19 cellular contexts compared by ENCODE assay signal in genomic region chr1:196423612-196424011, GRCh38.
DNase-seq lines count a peak whose midpoint lies in the region; ATAC-seq, FAIRE-seq and TF ChIP-seq lines count a peak whose summit lies in the region.
"Had no signal": no experiment of that assay in that cellular context is flagged by ENCODE, and none has a peak within 500 bp of the region (broad histone marks: within the 10 kb centered on the region; RNA-seq: fewer than 3 reads in every experiment).

No MANE protein-coding gene starts in this region.

- CTCF ChIA-PET in HepG2 (lab: Yijun Ruan, JAX; ENCODE audit: low intra/inter-chr PET ratio, low total read pairs) = no interaction called here

- no peaks in the 10 kb centered on the region for H3K27me3 ChIP-seq in liver (ENCODE audit: control insufficient read depth in 4 of 4, insufficient read depth in 4 of 4, low read length in 3 of 4)
- H3K27me3 ChIP-seq in HepG2 (ENCODE audit: control insufficient read depth in 1 of 2, insufficient read depth in 2 of 2, low read length in 2 of 2) = no peaks in the 10 kb centered on the region
- H3K27me3 ChIP-seq in Peyer's patch = no peaks in the 10 kb centered on the region

- TF ChIP-seq EP300 in HepG2 (IDR thresholded peaks at IDR 0.05; ENCODE audit: low read depth in 2 of 2, low read length in 2 of 2) = no peak
- TF ChIP-seq EP300 in HepG2 (CRISPR knock-in tag; IDR thresholded peaks at IDR 0.05; ENCODE audit: borderline replicate concordance) = no peak

- in situ Hi-C loops in HepG2 (cut with HindIII; ENCODE audit: extremely low pct_ligation_motif_present, low pct_unique_long_range_greater_than_20kb) = no loop called here

- H3K4me3 ChIP-seq in liver (ENCODE audit: low read depth in 1 of 3, low read length in 3 of 3) = no peak overlapping the region
- no peak overlapping the region for H3K4me3 ChIP-seq in HepG2 (replicated peaks in 1 of 3; ENCODE audit: insufficient read depth in 1 of 3, low read depth in 2 of 3, low read length in 3 of 3)
- H3K4me3 ChIP-seq in Peyer's patch = no peak overlapping the region

- intact Hi-C loops in HepG2 (cut with micrococcal nuclease; ENCODE audit: unreplicated experiment) (no loop called here), natural killer cell (cut with micrococcal nuclease) (no loop called here)

- no peak for ATAC-seq in HepG2
- ATAC-seq in natural killer cell = no peak
- ATAC-seq: PC-3 had no signal

- H3K4me1 Mint-ChIP-seq in osteocyte (ENCODE audit: unreplicated experiment) (peaks cover 36% of the 10 kb centered on the region), natural killer cell (no peaks in the 10 kb centered on the region)
- H3K4me1 Mint-ChIP-seq: CD14-positive monocyte had no signal

- no TSS peak for BruUV-seq in HepG2 (replicated peaks; lab: Mats Ljungman, UMichigan)

- H3K36me3 Mint-ChIP-seq in osteocyte (ENCODE audit: unreplicated experiment) = peaks cover 32% of the 10 kb centered on the region
- no peaks in the 10 kb centered on the region for H3K36me3 Mint-ChIP-seq in natural killer cell
- H3K36me3 Mint-ChIP-seq: CD14-positive monocyte had no signal

- H3K9ac ChIP-seq in liver (ENCODE audit: low read depth in 1 of 2, low read length in 2 of 2) (no peak overlapping the region), HepG2 (ENCODE audit: insufficient read depth, low read depth, low read length) (no peak overlapping the region)

- POLR2A ChIA-PET in HepG2 (lab: Yijun Ruan, JAX) = no interaction called here

- H3K4me3 Mint-ChIP-seq in osteocyte (ENCODE audit: unreplicated experiment) (no peak overlapping the region), natural killer cell (no peak overlapping the region)
- H3K4me3 Mint-ChIP-seq: CD14-positive monocyte, H9 had no signal

- H3K36me3 ChIP-seq in liver (ENCODE audit: control insufficient read depth in 4 of 4, insufficient read depth in 3 of 4, low read depth in 1 of 4, low read length in 3 of 4) (peaks cover 0 to 2% (median 1%) of the 10 kb centered on the region in 4 donors), HepG2 (replicated peaks in 1 of 2; ENCODE audit: control insufficient read depth in 1 of 2, insufficient read depth in 2 of 2, low read length in 2 of 2) (no peaks in the 10 kb centered on the region), Peyer's patch (no peaks in the 10 kb centered on the region)

- H3K27ac Mint-ChIP-seq in osteocyte (ENCODE audit: unreplicated experiment) (peak overlapping the region; percentile 73), natural killer cell (no peak overlapping the region)
- H3K27ac Mint-ChIP-seq: CD14-positive monocyte, H9 had no signal

- DNase-seq in HepG2 (ENCODE audit: low spot score) = no peak
- peak; percentile 71 for DNase-seq in fibroblast of gingiva (ENCODE audit: low read depth)
- no peak for DNase-seq in osteocyte (ENCODE audit: extremely low spot score, unreplicated experiment)
- DNase-seq in Peyer's patch = no peak
- no peak for DNase-seq in NCI-H2196 treated with DMSO at 0.1 percent for 48 hours (lab: John Stamatoyannopoulos, UW; ENCODE audit: unreplicated experiment)
- no peak for DNase-seq in natural killer cell
- no peak for DNase-seq in NCI-H510A treated with DMSO at 0.1 percent for 48 hours (lab: John Stamatoyannopoulos, UW)
- DNase-seq: COR-L47, DMS79, H9, MV-4-11, NCI-H1417 treated with DMSO at 0.1 percent for 48 hours, NCI-H2081, NCI-H526 treated with DMSO at 0.1 percent for 48 hours, PC-3 had no signal

- H4K20me1 ChIP-seq in HepG2 (ENCODE audit: insufficient read depth, low read length) = no peaks in the 10 kb centered on the region

- H3K4me1 ChIP-seq in liver (ENCODE audit: control insufficient read depth in 4 of 4, insufficient read depth in 4 of 4, low read length in 3 of 4) (peaks cover 0 to 4% (median 0%) of the 10 kb centered on the region in 4 donors), HepG2 (ENCODE audit: insufficient read depth, low read length) (no peaks in the 10 kb centered on the region), Peyer's patch (no peaks in the 10 kb centered on the region)

- H3K79me2 ChIP-seq in HepG2 (ENCODE audit: insufficient read depth, low read length) = no peaks in the 10 kb centered on the region

- TF ChIP-seq CTCF in liver (IDR thresholded peaks at IDR 0.05; ENCODE audit: low read depth, low read length, missing input control) (no peak), HepG2 (CRISPR knock-in tag; IDR thresholded peaks at IDR 0.05) (no peak), osteocyte (IDR thresholded peaks at IDR 0.05) (no peak), Peyer's patch (IDR thresholded peaks at IDR 0.05) (no peak), natural killer cell (IDR thresholded peaks at IDR 0.05) (no peak)

- H3K27me3 Mint-ChIP-seq in osteocyte (ENCODE audit: unreplicated experiment) (no peaks in the 10 kb centered on the region), natural killer cell (ENCODE audit: low read depth in 2 of 2) (no peaks in the 10 kb centered on the region)

- FAIRE-seq in HepG2 (lab: Jason Lieb, UNC) = no peak
- FAIRE-seq: GM12891, GM19239 had no signal

- H3K9me3 ChIP-seq in liver (ENCODE audit: control insufficient read depth in 4 of 4, low read length in 3 of 4) (no peaks in the 10 kb centered on the region), HepG2 (ENCODE audit: low read length) (no peaks in the 10 kb centered on the region), Peyer's patch (no peaks in the 10 kb centered on the region)

- no peak overlapping the region for H3K27ac ChIP-seq in liver (ENCODE audit: low read depth in 1 of 2, low read length in 2 of 2)
- no peak overlapping the region for H3K27ac ChIP-seq in HepG2 (ENCODE audit: extremely low read length, insufficient read depth, low read length)
- peak overlapping the region in 1 of 4 donors; percentile 25 for H3K27ac ChIP-seq in Peyer's patch

- H2AFZ ChIP-seq in HepG2 (ENCODE audit: low read length) = no peak overlapping the region

- H3K4me2 ChIP-seq in HepG2 (ENCODE audit: low read depth, low read length) = no peak overlapping the region

- TF ChIP-seq POLR2A in HepG2 (IDR thresholded peaks at IDR 0.05; ENCODE audit: insufficient read depth in 1 of 2, low read depth in 2 of 2, low read length in 2 of 2) (no peak), Peyer's patch (IDR thresholded peaks at IDR 0.05) (no peak)

- TF ChIP-seq RAD21 in liver (IDR thresholded peaks at IDR 0.05) (no peak), HepG2 (CRISPR knock-in tag; IDR thresholded peaks at IDR 0.05) (no peak)

- peaks cover 10% of the 10 kb centered on the region for H3K9me3 Mint-ChIP-seq in osteocyte (ENCODE audit: unreplicated experiment)
- peaks cover 7 to 11% of the 10 kb centered on the region in 2 donors for H3K9me3 Mint-ChIP-seq in natural killer cell
- H3K9me3 Mint-ChIP-seq: H9 had no signal

TF ChIP-seq in liver, 16 proteins besides CTCF, POLR2A, EP300 and RAD21 (continues in another document):
- peak; percentile 22 for TF ChIP-seq YY1 (IDR thresholded peaks at IDR 0.05)
- TF ChIP-seq ZBTB33 (IDR thresholded peaks at IDR 0.05) = no peak

TF ChIP-seq in HepG2, 621 proteins besides CTCF, POLR2A, EP300 and RAD21:
- TF ChIP-seq ZNF274 (CRISPR knock-in tag; IDR thresholded peaks at IDR 0.05) (no peak), TCF7 (IDR thresholded peaks at IDR 0.05; ENCODE audit: low read depth) (no peak), SYNCRIP (IDR thresholded peaks at IDR 0.05; ENCODE audit: insufficient read depth, low read depth, low read length) (no peak), EEA1 (CRISPR knock-in tag; IDR thresholded peaks at IDR 0.05; ENCODE audit: borderline replicate concordance) (no peak), ZNF841 (CRISPR knock-in tag; IDR thresholded peaks at IDR 0.05; ENCODE audit: borderline replicate concordance) (no peak), ZNF337 (CRISPR knock-in tag; IDR thresholded peaks at IDR 0.05; ENCODE audit: borderline replicate concordance, low read depth) (no peak), MXD3 (CRISPR knock-in tag; IDR thresholded peaks at IDR 0.05) (no peak), KLF13 (CRISPR knock-in tag; IDR thresholded peaks at IDR 0.05) (no peak), ZNF225 (CRISPR knock-in tag; IDR thresholded peaks at IDR 0.05) (no peak), ZSCAN20 (CRISPR knock-in tag; IDR thresholded peaks at IDR 0.05; ENCODE audit: borderline replicate concordance) (no peak), SAP130 (CRISPR knock-in tag; IDR thresholded peaks at IDR 0.05; ENCODE audit: low read depth) (no peak), REL (CRISPR knock-in tag; conservative IDR thresholded peaks at IDR 0.05) (no peak), ZNF704 (CRISPR knock-in tag; IDR thresholded peaks at IDR 0.05; ENCODE audit: borderline replicate concordance) (no peak), NFIB (CRISPR knock-in tag; IDR thresholded peaks at IDR 0.05; ENCODE audit: borderline replicate concordance) (no peak), GABPA (IDR thresholded peaks at IDR 0.05; ENCODE audit: low read depth, low read length) (no peak), GABPA (CRISPR knock-in tag; IDR thresholded peaks at IDR 0.05; ENCODE audit: low read depth) (no peak)
